Comparison of ENCODE assay signal across 11 cellular contexts in the genomic region with DNA sequence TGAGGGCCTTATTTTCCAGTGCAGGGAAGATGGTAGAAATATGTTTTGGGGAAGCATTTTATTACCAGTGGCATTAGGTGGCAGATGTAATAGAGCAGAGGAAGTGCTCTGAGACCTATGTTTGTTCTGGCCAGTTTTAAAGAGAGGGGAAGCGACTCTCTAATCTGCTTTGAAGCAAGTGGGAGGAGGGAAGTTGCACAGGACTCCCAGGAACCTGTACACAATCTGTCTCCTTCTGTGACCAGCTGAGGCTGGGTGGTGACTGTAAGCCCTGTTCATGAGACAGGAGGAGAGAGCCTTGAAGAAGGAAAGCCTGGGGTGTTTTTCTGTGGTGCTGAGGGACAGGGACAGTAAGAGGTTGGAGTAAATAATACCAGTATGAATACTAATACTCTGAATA.
DNase-seq lines count a peak whose midpoint lies in the region; TF ChIP-seq lines count a peak whose summit lies in the region.
"Had no signal": no experiment of that assay in that cellular context is flagged by ENCODE, and none has a peak within 500 bp of the region (broad histone marks: within the 10 kb centered on the region; RNA-seq: fewer than 3 reads in every experiment).

No MANE protein-coding gene starts in this region.

- in situ Hi-C loops in ACHN (cut with HindIII; ENCODE audit: low pct_ligation_motif_present, low pct_unique_long_range_greater_than_20kb, low sequenced_read_pairs): no loop called here

- no peak overlapping the region for H2BK120ac ChIP-seq in H9 (ENCODE audit: low read depth, low read length, poor library complexity, severe bottlenecking)

- no peak overlapping the region for H3K4me2 ChIP-seq in H9 (ENCODE audit: insufficient read depth, insufficient read length, low read length)

- peaks cover 3% of the 10 kb centered on the region for H3K79me1 ChIP-seq in H9 (ENCODE audit: insufficient read depth, low read depth, low read length, poor library complexity, severe bottlenecking)

- H3K79me2 ChIP-seq in H9 (ENCODE audit: insufficient read depth, low read length): peaks cover 4% of the 10 kb centered on the region; the same call in 1 of the 2 replicates

- H4K5ac ChIP-seq in H9 (ENCODE audit: insufficient read length, low read depth, low read length): no peak overlapping the region

- H3K4me3 ChIP-seq in right atrium auricular region (peak overlapping the region in 1 of 2 donors; percentile 10), stomach (peak overlapping the region; percentile 28 to 36 (median 34)), suprapubic skin (no peak overlapping the region)

- no peak overlapping the region for H2BK15ac ChIP-seq in H9 (ENCODE audit: low read depth, low read length)

- no peak overlapping the region for H3K9ac ChIP-seq in H9 (ENCODE audit: extremely low read depth, insufficient read length, low read length)

- no peak overlapping the region for H3K18ac ChIP-seq in H9 (ENCODE audit: insufficient read length, low read depth, low read length)

- DNase-seq in H9 (no peak), SKM-1 (lab: John Stamatoyannopoulos, UW; ENCODE audit: unreplicated experiment) (peak; percentile 73), right atrium auricular region (ENCODE audit: low spot score) (peak; percentile 52), stomach (no peak), LoVo (ENCODE audit: low spot score) (no peak), suprapubic skin (ENCODE audit: low spot score in 2 of 2) (no peak), ACHN (no peak)
- no peak for DNase-seq in T-helper 2 cell treated with Interferon-gamma antibody and Interleukin-4, amounts not matched to agents 5 μg/mL and 100 μg/mL, for 36 hours (ENCODE audit: low spot score)
- DNase-seq: activated gamma-delta T cell treated with Interleukin-2 at 50 U/mL for 16 hours; NCI-H2029 treated with DMSO at 0.1 percent for 48 hours; stimulated activated CD4-positive, alpha-beta T cell treated with anti-CD3 and anti-CD28 coated beads, Interleukin-2, amount 100 ng/mL, for 24 hours had no signal

- H3K9me3 Mint-ChIP-seq in H9: no peaks in the 10 kb centered on the region
- no peaks in the 10 kb centered on the region for H3K9me3 Mint-ChIP-seq in T-helper 2 cell treated with Interferon-gamma antibody and Interleukin-4, amounts not matched to agents 5 μg/mL and 100 μg/mL, for 36 hours

- no peak overlapping the region for H4K91ac ChIP-seq in H9 (ENCODE audit: insufficient read length, low read depth, low read length)

- H3K36me3 Mint-ChIP-seq in H9 (ENCODE audit: insufficient read depth in 1 of 3, low read depth in 3 of 3): peaks cover 0 to 6% (median 0%) of the 10 kb centered on the region in 3 experiments; a peak in 2 of 7 replicates
- peaks cover 12% of the 10 kb centered on the region for H3K36me3 Mint-ChIP-seq in T-helper 2 cell treated with Interferon-gamma antibody and Interleukin-4, amounts not matched to agents 5 μg/mL and 100 μg/mL, for 36 hours (ENCODE audit: low read depth)

- peaks cover 33% of the 10 kb centered on the region in 2 experiments for H3K4me1 Mint-ChIP-seq in H9
- peaks cover 16% of the 10 kb centered on the region for H3K4me1 Mint-ChIP-seq in T-helper 2 cell treated with Interferon-gamma antibody and Interleukin-4, amounts not matched to agents 5 μg/mL and 100 μg/mL, for 36 hours (ENCODE audit: low read depth)

- no peaks in the 10 kb centered on the region for H3K27me3 Mint-ChIP-seq in H9 (ENCODE audit: low read depth)
- H3K27me3 Mint-ChIP-seq in T-helper 2 cell treated with Interferon-gamma antibody and Interleukin-4, amounts not matched to agents 5 μg/mL and 100 μg/mL, for 36 hours (ENCODE audit: low read depth): no peaks in the 10 kb centered on the region

- TF ChIP-seq CTCF in H9 (conservative IDR thresholded peaks at IDR 0.05) (no peak), right atrium auricular region (IDR thresholded peaks at IDR 0.05) (no peak), stomach (IDR thresholded peaks at IDR 0.05) (no peak), suprapubic skin (IDR thresholded peaks at IDR 0.05) (no peak)

- H2BK20ac ChIP-seq in H9 (ENCODE audit: low read depth, low read length, poor library complexity, severe bottlenecking): no peak overlapping the region

- H3K23me2 ChIP-seq in H9 (ENCODE audit: insufficient read length, low read depth, low read length, poor library complexity, severe bottlenecking): no peaks in the 10 kb centered on the region

- H3K14ac ChIP-seq in H9 (ENCODE audit: insufficient read depth, low read length): no peak overlapping the region

- peaks cover 10% of the 10 kb centered on the region for H3K36me3 ChIP-seq in right atrium auricular region
- peaks cover 0 to 9% (median 2%) of the 10 kb centered on the region in 4 donors for H3K36me3 ChIP-seq in stomach
- peaks cover 5% of the 10 kb centered on the region for H3K36me3 ChIP-seq in suprapubic skin

- H3K27ac ChIP-seq in H9 (ENCODE audit: insufficient read length, low read depth, low read length): no peak overlapping the region
- H3K27ac ChIP-seq in right atrium auricular region: peak overlapping the region; percentile 29 to 96
- peak overlapping the region; percentile 34 to 92 (median 81) for H3K27ac ChIP-seq in stomach
- no peak overlapping the region for H3K27ac ChIP-seq in suprapubic skin

- H3K4ac ChIP-seq in H9 (ENCODE audit: low read depth, low read length): no peak overlapping the region

- TF ChIP-seq EP300 in stomach (IDR thresholded peaks at IDR 0.05) (no peak), suprapubic skin (IDR thresholded peaks at IDR 0.05) (no peak)

- H3K9me3 ChIP-seq in H9 (ENCODE audit: control insufficient read depth, low read depth, low read length) (no peaks in the 10 kb centered on the region), right atrium auricular region (no peaks in the 10 kb centered on the region), stomach (no peaks in the 10 kb centered on the region), suprapubic skin (no peaks in the 10 kb centered on the region)

- no peak overlapping the region for H2AK5ac ChIP-seq in H9 (ENCODE audit: insufficient read length, low read length)

- H3K4me3 Mint-ChIP-seq in H9: no peak overlapping the region; a peak in 1 of 5 replicates
- no peak overlapping the region for H3K4me3 Mint-ChIP-seq in T-helper 2 cell treated with Interferon-gamma antibody and Interleukin-4, amounts not matched to agents 5 μg/mL and 100 μg/mL, for 36 hours

- intact Hi-C loops in stomach (cut with DNase I; ENCODE audit: low total_unique reads): no loop called here

- WGBS in H9 (ENCODE audit: extremely low coverage, insufficient read length, low lambda C conversion rate): no CpG with 5 or more reads among the region's 1 CpG
- 13 to 37% (median 29%) methylated on average over 1 of the region's 1 CpG for WGBS in stomach, 5 donors
- 92% methylated on average over 1 of the region's 1 CpG for WGBS in suprapubic skin

- no peak overlapping the region for H3K56ac ChIP-seq in H9 (ENCODE audit: insufficient read length, low read depth, low read length)

- no peak overlapping the region for H3T11ph ChIP-seq in H9 (ENCODE audit: low read length)

- no peak overlapping the region for H2AFZ ChIP-seq in H9 (ENCODE audit: low read length)

- no peak overlapping the region for H4K8ac ChIP-seq in H9 (replicated peaks; ENCODE audit: insufficient read length, low read depth, low read length)

- no peak overlapping the region for H3K23ac ChIP-seq in H9 (ENCODE audit: insufficient read length, low read depth, low read length)

- H2BK5ac ChIP-seq in H9 (ENCODE audit: insufficient read length, low read length): no peak overlapping the region

- H2BK12ac ChIP-seq in H9 (ENCODE audit: insufficient read length, low read depth, low read length): no peak overlapping the region

- TF ChIP-seq POLR2A in stomach (IDR thresholded peaks at IDR 0.05) (no peak), suprapubic skin (IDR thresholded peaks at IDR 0.05) (no peak)

- peaks cover 12% of the 10 kb centered on the region for H3K4me1 ChIP-seq in H9 (ENCODE audit: insufficient read depth, low read length)
- H3K4me1 ChIP-seq in right atrium auricular region: peaks cover 0 to 74% of the 10 kb centered on the region in 2 donors
- peaks cover 39 to 75% (median 55%) of the 10 kb centered on the region in 4 donors for H3K4me1 ChIP-seq in stomach
- peaks cover 9% of the 10 kb centered on the region for H3K4me1 ChIP-seq in suprapubic skin

- H3K27me3 ChIP-seq in H9 (ENCODE audit: insufficient read depth, low read length): no peaks in the 10 kb centered on the region
- H3K27me3 ChIP-seq in right atrium auricular region: no peaks in the 10 kb centered on the region
- H3K27me3 ChIP-seq in stomach: no peaks in the 10 kb centered on the region
- H3K27me3 ChIP-seq in suprapubic skin: no peaks in the 10 kb centered on the region

- no peaks in the 10 kb centered on the region for H4K20me1 ChIP-seq in H9 (ENCODE audit: control insufficient read depth, insufficient read depth, insufficient read length)

- peak overlapping the region in 2 of 3 experiments; percentile 29 to 83; a peak in 3 of 7 replicates for H3K27ac Mint-ChIP-seq in H9
- no peak overlapping the region for H3K27ac Mint-ChIP-seq in T-helper 2 cell treated with Interferon-gamma antibody and Interleukin-4, amounts not matched to agents 5 μg/mL and 100 μg/mL, for 36 hours

Comparison
In these comparisons a context has a peak if more than half of its experiments do, and no peak if none do; other contexts are left out.
1. DNase-seq: peak in SKM-1 (single experiment) and right atrium auricular region (single experiment); none in H9 (single experiment), stomach (single experiment), T-helper 2 cell treated with Interferon-gamma antibody and Interleukin-4, amounts not matched to agents 5 μg/mL and 100 μg/mL, for 36 hours (single experiment), LoVo (single experiment), suprapubic skin (0 of 2) and ACHN (single experiment).
2. H3K27ac ChIP-seq: peak in right atrium auricular region (2 of 2) and stomach (5 of 5); none in H9 (single experiment) and suprapubic skin (single experiment).